29 cellular contexts compared by ENCODE assay signal in genomic region chr2:170190172-170190571, GRCh38. TPM values are rescaled to one million over a fixed set of nuclear protein-coding genes. Genes with fewer than 3 reads are reported as not detected.
"Had no signal": no experiment of that assay in that cellular context is flagged by ENCODE, and none has a peak within 500 bp of the region (broad histone marks: within the 10 kb centered on the region; RNA-seq: fewer than 3 reads in every experiment).

No MANE protein-coding gene starts in this region.

- H3K4me1 Mint-ChIP-seq: mesothelial cell of epicardium, nephron, neural progenitor cell had no signal

- H3K4me3 Mint-ChIP-seq: mesothelial cell of epicardium; naive thymus-derived CD4-positive, alpha-beta T cell; nephron; neural progenitor cell; stimulated activated naive CD8-positive, alpha-beta T cell treated with anti-CD3 and anti-CD28 coated beads, Interleukin-15, Interleukin-2, amounts not matched to agents 100 ng/mL and 50 ng/mL, for 24 hours; type B pancreatic cell had no signal

- FAIRE-seq: colon, kidney had no signal

- H3K27me3 ChIP-seq: dorsolateral prefrontal cortex, gastrocnemius medialis, neural progenitor cell, right atrium auricular region, thyroid gland had no signal

- H3K4me3 ChIP-seq: dorsolateral prefrontal cortex, gastrocnemius medialis, lung, neural progenitor cell, prostate gland, right atrium auricular region, smooth muscle cell, thyroid gland had no signal

- ATAC-seq: gastrocnemius medialis; left lobe of liver; naive thymus-derived CD4-positive, alpha-beta T cell; sciatic nerve had no signal

- DNase-seq: dorsolateral prefrontal cortex; effector CD4-positive, alpha-beta T cell; erythroblast; gastrocnemius medialis; head of caudate nucleus; kidney; mesenchymal stem cell; naive thymus-derived CD4-positive, alpha-beta T cell; nucleus accumbens; stimulated activated CD4-positive, alpha-beta T cell treated with anti-CD3 and anti-CD28 coated beads, Interleukin-12 subunit alpha, Interleukin-12 subunit beta, amount 100 ng/mL, for 4 hours; stimulated activated CD4-positive, alpha-beta T cell treated with anti-CD3 and anti-CD28 coated beads, Interleukin-1b, Interleukin-23, amount 100 ng/mL, for 48 hours; stimulated activated CD4-positive, alpha-beta T cell treated with anti-CD3 and anti-CD28 coated beads, Interleukin-4, amount 100 ng/mL, for 1 hour; stimulated activated CD8-positive, alpha-beta memory T cell treated with anti-CD3 and anti-CD28 coated beads, Interleukin-4, amount 100 ng/mL, for 48 hours; thyroid gland had no signal

- H3K27me3 Mint-ChIP-seq: type B pancreatic cell had no signal

- H3K9me3 ChIP-seq: prostate gland, thyroid gland had no signal

- H3K27ac Mint-ChIP-seq: mesothelial cell of epicardium; naive thymus-derived CD4-positive, alpha-beta T cell; nephron; neural progenitor cell; stimulated activated naive CD8-positive, alpha-beta T cell treated with anti-CD3 and anti-CD28 coated beads, Interleukin-15, Interleukin-2, amounts not matched to agents 100 ng/mL and 50 ng/mL, for 24 hours; type B pancreatic cell had no signal

- H3K36me3 ChIP-seq: gastrocnemius medialis, prostate gland, right atrium auricular region, thyroid gland had no signal

- H2AFZ ChIP-seq: neural progenitor cell had no signal

- H3K4me2 ChIP-seq: neural progenitor cell, smooth muscle cell had no signal

- H3K4me1 ChIP-seq: gastrocnemius medialis, neural progenitor cell, prostate gland, right atrium auricular region, thyroid gland had no signal

- H3K9ac ChIP-seq: neural progenitor cell had no signal

- H3K27ac ChIP-seq: dorsolateral prefrontal cortex, gastrocnemius medialis, neural progenitor cell, prostate gland, right atrium auricular region, thyroid gland had no signal

RNA-seq across cellular contexts. Expression of gene MYO3B, which starts 12.2 kb away (rescaled TPM):
- total RNA-seq: glomerular endothelial cell, left lobe of liver, osteocyte, right atrium auricular region had no signal
- polyA plus RNA-seq: liver; naive thymus-derived CD4-positive, alpha-beta T cell had no signal
